Comparison of ENCODE assay signal across 1 cellular context in genomic region chr9:12906646-12907045, GRCh38.
TF ChIP-seq lines count a peak whose summit lies in the region.

No MANE protein-coding gene starts in this region.

TF ChIP-seq in GM23338, 12 proteins besides CTCF, POLR2A, EP300 and RAD21 (continued from another document):
- TF ChIP-seq ZNF331 (CRISPR knock-in tag; IDR thresholded peaks at IDR 0.05; ENCODE audit: low read depth) (no peak), REST (IDR thresholded peaks at IDR 0.05; ENCODE audit: unreplicated experiment) (no peak)
